In genomic region chr9:113187935-113188595, GRCh38 we compare ENCODE assay signal across 1 cellular context.
TF ChIP-seq lines count a peak whose summit lies in the region.

No MANE protein-coding gene starts in this region.

TF ChIP-seq in WTC11, 78 proteins besides CTCF, POLR2A, EP300 and RAD21 (continued from another document):
- TF ChIP-seq NR3C1 (CRISPR knock-in tag; conservative IDR thresholded peaks at IDR 0.05; ENCODE audit: low read depth): no peak
- no peak for TF ChIP-seq ELF4 (CRISPR knock-in tag; IDR thresholded peaks at IDR 0.05; ENCODE audit: low read depth)
- TF ChIP-seq JUN (CRISPR knock-in tag; IDR thresholded peaks at IDR 0.05): no peak
- TF ChIP-seq, protein P1, sequence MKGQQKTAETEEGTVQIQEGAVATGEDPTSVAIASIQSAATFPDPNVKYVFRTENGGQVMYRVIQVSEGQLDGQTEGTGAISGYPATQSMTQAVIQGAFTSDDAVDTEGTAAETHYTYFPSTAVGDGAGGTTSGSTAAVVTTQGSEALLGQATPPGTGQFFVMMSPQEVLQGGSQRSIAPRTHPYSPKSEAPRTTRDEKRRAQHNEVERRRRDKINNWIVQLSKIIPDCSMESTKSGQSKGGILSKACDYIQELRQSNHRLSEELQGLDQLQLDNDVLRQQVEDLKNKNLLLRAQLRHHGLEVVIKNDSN (CRISPR knock-in tag; IDR thresholded peaks at IDR 0.05): no peak
- no peak for TF ChIP-seq E2F4 (CRISPR knock-in tag; IDR thresholded peaks at IDR 0.05; ENCODE audit: borderline replicate concordance, low read depth)
- TF ChIP-seq, protein P2, sequence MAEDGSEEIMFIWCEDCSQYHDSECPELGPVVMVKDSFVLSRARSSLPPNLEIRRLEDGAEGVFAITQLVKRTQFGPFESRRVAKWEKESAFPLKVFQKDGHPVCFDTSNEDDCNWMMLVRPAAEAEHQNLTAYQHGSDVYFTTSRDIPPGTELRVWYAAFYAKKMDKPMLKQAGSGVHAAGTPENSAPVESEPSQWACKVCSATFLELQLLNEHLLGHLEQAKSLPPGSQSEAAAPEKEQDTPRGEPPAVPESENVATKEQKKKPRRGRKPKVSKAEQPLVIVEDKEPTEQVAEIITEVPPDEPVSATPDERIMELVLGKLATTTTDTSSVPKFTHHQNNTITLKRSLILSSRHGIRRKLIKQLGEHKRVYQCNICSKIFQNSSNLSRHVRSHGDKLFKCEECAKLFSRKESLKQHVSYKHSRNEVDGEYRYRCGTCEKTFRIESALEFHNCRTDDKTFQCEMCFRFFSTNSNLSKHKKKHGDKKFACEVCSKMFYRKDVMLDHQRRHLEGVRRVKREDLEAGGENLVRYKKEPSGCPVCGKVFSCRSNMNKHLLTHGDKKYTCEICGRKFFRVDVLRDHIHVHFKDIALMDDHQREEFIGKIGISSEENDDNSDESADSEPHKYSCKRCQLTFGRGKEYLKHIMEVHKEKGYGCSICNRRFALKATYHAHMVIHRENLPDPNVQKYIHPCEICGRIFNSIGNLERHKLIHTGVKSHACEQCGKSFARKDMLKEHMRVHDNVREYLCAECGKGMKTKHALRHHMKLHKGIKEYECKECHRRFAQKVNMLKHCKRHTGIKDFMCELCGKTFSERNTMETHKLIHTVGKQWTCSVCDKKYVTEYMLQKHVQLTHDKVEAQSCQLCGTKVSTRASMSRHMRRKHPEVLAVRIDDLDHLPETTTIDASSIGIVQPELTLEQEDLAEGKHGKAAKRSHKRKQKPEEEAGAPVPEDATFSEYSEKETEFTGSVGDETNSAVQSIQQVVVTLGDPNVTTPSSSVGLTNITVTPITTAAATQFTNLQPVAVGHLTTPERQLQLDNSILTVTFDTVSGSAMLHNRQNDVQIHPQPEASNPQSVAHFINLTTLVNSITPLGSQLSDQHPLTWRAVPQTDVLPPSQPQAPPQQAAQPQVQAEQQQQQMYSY (CRISPR knock-in tag; IDR thresholded peaks at IDR 0.05): no peak
- no peak for TF ChIP-seq ZNF138 (CRISPR knock-in tag; conservative IDR thresholded peaks at IDR 0.05)
- TF ChIP-seq TEAD4 (CRISPR knock-in tag; IDR thresholded peaks at IDR 0.05): no peak
- TF ChIP-seq, protein P3, sequence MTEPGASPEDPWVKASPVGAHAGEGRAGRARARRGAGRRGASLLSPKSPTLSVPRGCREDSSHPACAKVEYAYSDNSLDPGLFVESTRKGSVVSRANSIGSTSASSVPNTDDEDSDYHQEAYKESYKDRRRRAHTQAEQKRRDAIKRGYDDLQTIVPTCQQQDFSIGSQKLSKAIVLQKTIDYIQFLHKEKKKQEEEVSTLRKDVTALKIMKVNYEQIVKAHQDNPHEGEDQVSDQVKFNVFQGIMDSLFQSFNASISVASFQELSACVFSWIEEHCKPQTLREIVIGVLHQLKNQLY (CRISPR knock-in tag; IDR thresholded peaks at IDR 0.05): no peak
- no peak for TF ChIP-seq GABPB1 (CRISPR knock-in tag; IDR thresholded peaks at IDR 0.05)
- no peak for TF ChIP-seq CBFB (CRISPR knock-in tag; IDR thresholded peaks at IDR 0.05; ENCODE audit: low read depth)
- no peak for TF ChIP-seq ZNF512 (CRISPR knock-in tag; IDR thresholded peaks at IDR 0.05; ENCODE audit: borderline replicate concordance)
- no peak for TF ChIP-seq ZNF317 (CRISPR knock-in tag; IDR thresholded peaks at IDR 0.05; ENCODE audit: borderline replicate concordance, low read depth)
- TF ChIP-seq AR (CRISPR knock-in tag; IDR thresholded peaks at IDR 0.05): no peak
